9 cellular contexts compared by ENCODE assay signal in the genomic region with DNA sequence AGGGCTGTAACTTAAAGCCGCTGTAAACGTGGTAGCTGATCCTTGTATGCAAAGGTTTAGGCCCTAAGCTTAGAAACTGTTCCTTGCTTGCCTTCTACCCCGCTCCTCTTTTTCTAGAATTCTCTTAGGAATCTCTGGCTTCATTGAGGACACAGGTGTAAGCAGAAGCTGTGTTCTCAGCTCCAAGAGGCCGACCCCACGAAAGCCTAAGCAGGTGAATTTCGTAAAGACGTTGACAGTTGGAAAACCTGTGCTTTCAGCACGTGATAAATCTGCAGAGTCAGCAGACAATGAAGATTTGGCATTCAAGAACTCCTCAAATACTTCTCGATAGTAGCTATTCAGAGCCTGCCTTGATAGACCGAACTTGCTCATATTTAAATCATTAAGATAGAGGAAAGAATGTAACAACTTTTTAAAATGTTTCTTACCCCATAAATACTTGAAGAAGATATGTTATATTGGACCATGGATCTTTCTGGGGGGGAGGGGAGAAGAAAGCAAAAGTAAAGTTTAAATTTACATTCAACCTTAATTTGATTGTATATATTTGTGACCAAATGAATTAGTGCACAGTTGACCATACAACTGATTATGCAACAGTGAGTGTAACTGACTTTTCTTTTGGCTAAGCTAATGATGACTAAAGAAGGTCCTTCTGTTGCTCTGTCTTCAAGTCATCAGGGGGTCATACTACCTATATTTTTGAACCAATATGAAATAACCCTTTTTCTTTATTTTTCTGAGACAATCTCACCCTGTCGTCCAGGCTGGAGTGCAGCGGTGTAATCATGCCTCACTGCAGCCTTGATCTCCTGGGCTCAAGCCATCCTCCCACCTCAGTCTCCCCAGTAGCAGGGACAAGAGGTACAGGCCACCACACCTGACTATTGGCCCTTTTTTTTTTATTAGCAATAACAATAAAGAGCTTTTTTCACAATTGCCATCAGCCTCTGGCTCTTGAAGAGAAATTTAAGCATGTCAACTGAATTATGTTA. TPM values are rescaled to one million over a fixed set of nuclear protein-coding genes. Genes with fewer than 3 reads are reported as not detected.
DNase-seq lines count a peak whose midpoint lies in the region; ATAC-seq, FAIRE-seq and TF ChIP-seq lines count a peak whose summit lies in the region.
"Had no signal": no experiment of that assay in that cellular context is flagged by ENCODE, and none has a peak within 500 bp of the region (broad histone marks: within the 10 kb centered on the region; RNA-seq: fewer than 3 reads in every experiment).

No MANE protein-coding gene starts in this region.

- WGBS in GM12878 (ENCODE audit: insufficient coverage, insufficient replicate concordance, low lambda C conversion rate, missing lambda C conversion rate): 9% methylated on average over 11 of the region's 12 CpGs

- no peaks in the 10 kb centered on the region for H3K9me3 ChIP-seq in MM.1S (replicated peaks; ENCODE audit: insufficient read depth, low read length)
- H3K9me3 ChIP-seq in GM12878 (replicated peaks; ENCODE audit: control insufficient read depth, insufficient read depth, low read length): no peaks in the 10 kb centered on the region
- no peaks in the 10 kb centered on the region for H3K9me3 ChIP-seq in uterus

- peaks cover 19% of the 10 kb centered on the region; the same call in 1 of the 2 replicates for H3F3A ChIP-seq in MM.1S (ENCODE audit: insufficient read depth, low read length)

- peak overlapping the region; percentile 95 for H3K27ac Mint-ChIP-seq in memory B cell

- H3K36me3 ChIP-seq in MM.1S (replicated peaks; ENCODE audit: insufficient read depth, low read length): no peaks in the 10 kb centered on the region
- no peaks in the 10 kb centered on the region for H3K36me3 ChIP-seq in GM12878 (ENCODE audit: control insufficient read depth in 2 of 2, insufficient read depth in 2 of 2, low read length in 1 of 2)
- H3K36me3 ChIP-seq in uterus: no peaks in the 10 kb centered on the region

- H3K4me3 ChIP-seq in MM.1S (ENCODE audit: low read length): peak overlapping the region; percentile 62
- H3K4me3 ChIP-seq in GM12878: peak overlapping the region; percentile 82
- peak overlapping the region; percentile 71 to 86 for H3K4me3 ChIP-seq in uterus

- H3K4me3 Mint-ChIP-seq in memory B cell: peak overlapping the region; percentile 100

- TSS peak; percentile 89 for BruUV-seq in GM12878 (replicated peaks; lab: Mats Ljungman, UMichigan)

- no peaks in the 10 kb centered on the region for H3K27me3 Mint-ChIP-seq in memory B cell

- H4K20me1 ChIP-seq in MM.1S (ENCODE audit: insufficient read depth, low read length) (peaks cover 24% of the 10 kb centered on the region), GM12878 (ENCODE audit: control insufficient read depth, insufficient read depth) (no peaks in the 10 kb centered on the region)

- CTCF ChIA-PET in GM12878 (lab: Yijun Ruan, JAX): interaction anchor here (0.9 to 7.9 kb wide), 8 partner anchors 28 to 372 kb away, joined by 3 to 74 read pairs (median 6); no protein-coding TSS in a partner anchor

- TF ChIP-seq CTCF in MM.1S (IDR thresholded peaks at IDR 0.05; ENCODE audit: low read length) (no peak), GM12878 (IDR thresholded peaks at IDR 0.05 in 2 of 3, conservative IDR thresholded peaks at IDR 0.05 in 1 of 3; ENCODE audit: control insufficient read depth in 2 of 3, extremely low read depth in 1 of 3, insufficient read depth in 1 of 3, low read depth in 3 of 3, low read length in 3 of 3) (no peak), uterus (IDR thresholded peaks at IDR 0.05) (no peak)

- H3K4me1 Mint-ChIP-seq in memory B cell: peaks cover 42% of the 10 kb centered on the region

- TF ChIP-seq POLR2A in GM12878 (IDR thresholded peaks at IDR 0.05; ENCODE audit: low read depth, low read length): no peak
- TF ChIP-seq POLR2A in uterus (IDR thresholded peaks at IDR 0.05): no peak

- intact Hi-C loops in GM12878 (cut with micrococcal nuclease; ENCODE audit: unreplicated experiment) (loop anchor here (5.0 kb wide), 1 partner anchor 78 kb away; a partner anchor contains a TSS), uterus (cut with DNase I; ENCODE audit: low total_unique reads) (no loop called here)

- H3K27ac ChIP-seq in MM.1S (ENCODE audit: low read length) (peak overlapping the region; percentile 89), GM12878 (ENCODE audit: control insufficient read depth, insufficient read depth) (peak overlapping the region; percentile 97), uterus (peak overlapping the region; percentile 82 to 99)

- peaks cover 19% of the 10 kb centered on the region for H3K4me1 ChIP-seq in MM.1S (ENCODE audit: low read length)
- H3K4me1 ChIP-seq in GM12878 (ENCODE audit: control insufficient read depth, insufficient read depth, low read length): peaks cover 50% of the 10 kb centered on the region
- peaks cover 5 to 12% of the 10 kb centered on the region in 2 donors for H3K4me1 ChIP-seq in uterus

- SMC1A ChIA-PET in GM12878 (lab: Charles Lee; ENCODE audit: uncharacterized antibody, unreplicated experiment): interaction anchor here (0.7 to 3.4 kb wide), 16 partner anchors 9 to 160 kb away, joined by 3 to 21 read pairs (median 4); no protein-coding TSS in a partner anchor

- no peaks in the 10 kb centered on the region for H3K27me3 ChIP-seq in MM.1S (replicated peaks; ENCODE audit: insufficient read depth, low read length)
- H3K27me3 ChIP-seq in GM12878 (replicated peaks in 1 of 2; ENCODE audit: control insufficient read depth in 2 of 2, insufficient read depth in 2 of 2, low read length in 1 of 2): no peaks in the 10 kb centered on the region
- no peaks in the 10 kb centered on the region for H3K27me3 ChIP-seq in uterus

- H3K9me3 Mint-ChIP-seq in memory B cell: no peaks in the 10 kb centered on the region

- peaks cover 4% of the 10 kb centered on the region for H3K36me3 Mint-ChIP-seq in memory B cell

- no peak for TF ChIP-seq RAD21 in GM12878 (IDR thresholded peaks at IDR 0.05; ENCODE audit: insufficient read depth, low read depth, low read length)

- in situ Hi-C loops in GM12878 (cut with MboI): no loop called here

- DNase-seq in DMS 273 (lab: John Stamatoyannopoulos, UW; ENCODE audit: unreplicated experiment) (peak; percentile 53), DMS 273 treated with DMSO at 0.1 percent for 48 hours (lab: John Stamatoyannopoulos, UW) (no peak), MM.1S (peak; percentile 62), GM12878 (ENCODE audit: low read depth, low spot score) (no peak), memory B cell (ENCODE audit: low spot score in 2 of 2) (no peak), uterus (no peak), NCI-H226 (no peak), SKM-1 (lab: John Stamatoyannopoulos, UW; ENCODE audit: unreplicated experiment) (no peak)

- RAD21 ChIA-PET in GM12878 (lab: Charles Lee; ENCODE audit: unreplicated experiment): interaction anchor here (0.7 to 12.5 kb wide), 9 partner anchors 29 to 276 kb away, joined by 3 to 183 read pairs (median 5); a partner anchor contains a TSS

- H3K9me2 ChIP-seq in MM.1S (replicated peaks; ENCODE audit: insufficient read depth, low read length): no peaks in the 10 kb centered on the region

- POLR2A ChIA-PET in GM12878 (lab: Charles Lee): interaction anchor here (0.6 to 4.6 kb wide), 16 partner anchors 16 to 454 kb away, joined by 3 to 46 read pairs (median 4); a partner anchor contains a TSS

- ATAC-seq in GM12878: no peak
- no peak for ATAC-seq in memory B cell (ENCODE audit: low read depth)

- H2AFZ ChIP-seq in MM.1S (ENCODE audit: low read length): peak overlapping the region; percentile 32; the same call in 1 of the 2 replicates
- H2AFZ ChIP-seq in GM12878 (ENCODE audit: control insufficient read depth, low read depth, low read length): peak overlapping the region; percentile 80

- H3K4me2 ChIP-seq in MM.1S (ENCODE audit: low read depth, low read length) (peak overlapping the region; percentile 72), GM12878 (ENCODE audit: control insufficient read depth, insufficient read depth) (peak overlapping the region; percentile 90)

- TF ChIP-seq EP300 in GM12878 (IDR thresholded peaks at IDR 0.05; ENCODE audit: borderline replicate concordance in 1 of 2, control insufficient read depth in 1 of 2, low read depth in 2 of 2, low read length in 2 of 2): no peak

- FAIRE-seq in GM12878 (lab: Jason Lieb, UNC): no peak
- FAIRE-seq: A204.1 had no signal

- peak overlapping the region; percentile 98 for H3K9ac ChIP-seq in MM.1S (ENCODE audit: low read length)
- peak overlapping the region; percentile 93 for H3K9ac ChIP-seq in GM12878 (ENCODE audit: control insufficient read depth, insufficient read depth, low read length)

- peaks cover 38% of the 10 kb centered on the region for H3K79me2 ChIP-seq in MM.1S (ENCODE audit: low read length)
- H3K79me2 ChIP-seq in GM12878 (ENCODE audit: control insufficient read depth, insufficient read depth, low read length): peaks cover 56% of the 10 kb centered on the region

TF ChIP-seq in GM12878, 131 proteins besides CTCF, POLR2A, EP300 and RAD21 (continues in another document):
- TF ChIP-seq POU2F2 (IDR thresholded peaks at IDR 0.05; ENCODE audit: borderline replicate concordance, low read depth, low read length): 0 out of 3 replicates have a peak, but pooled peaks have one; percentile 2

RNA-seq across cellular contexts. Expression of a gene that starts 1.2 kb away (rescaled TPM):
- total RNA-seq in GM12878 (2013; cell fraction: nucleolus; rRNA removed): 115 and 118 TPM in 2 replicates
- total RNA-seq in GM12878 (2014; rRNA removed) (376 and 409 TPM in 2 replicates), GM12878 (2014; rRNA removed; fragmentation: Illumina TruSeq; extraction: Trizol) (384 and 395 TPM in 2 replicates), GM12878 (2021) (261 and 262 TPM in 2 replicates), uterus (100 to 1,000 TPM in 3 of 4 donors, 10 to 100 TPM in 1; 91.7 to 420 (median 185) TPM)
- polyA plus RNA-seq in GM12878 (2011; ENCODE audit: low read depth): 170 TPM
- polyA plus RNA-seq in GM12878 (2011; rRNA removed) (278 and 498 TPM in 2 replicates), GM12878 (2014; fragmentation: Illumina TruSeq; extraction: Trizol) (334 and 406 TPM in 2 replicates), GM12878 (2014; fragmentation: Nextera tagmentation; extraction: Ambion mirVana) (100 to 1,000 TPM; 264 to 334 TPM), GM12878 (2014; rRNA removed) (233 and 268 TPM in 2 replicates), GM12878 (2016; fragmentation: Nextera tagmentation; extraction: Ambion mirVana) (100 to 1,000 TPM; 264 to 275 TPM)
- polyA plus RNA-seq in GM12878 (2011; cell fraction: cytosol; rRNA removed): 192 and 220 TPM in 2 replicates
- 89.3 and 133 TPM in 2 replicates for polyA plus RNA-seq in GM12878 (2011; cell fraction: nucleus; rRNA removed)
- 197 and 223 TPM in 2 replicates for polyA plus RNA-seq in GM12878 (2012)
- polyA minus RNA-seq in GM12878 (2011; rRNA and poly(A)+ RNA removed): 242 and 246 TPM in 2 replicates
- 185 and 211 TPM in 2 replicates for polyA minus RNA-seq in GM12878 (2011; cell fraction: cytosol; rRNA and poly(A)+ RNA removed)
- polyA minus RNA-seq in GM12878 (2011; cell fraction: nucleus; rRNA and poly(A)+ RNA removed): 48.5 and 83.2 TPM in 2 replicates

Comparison
In these comparisons a context has a peak if more than half of its experiments do, and no peak if none do; other contexts are left out.
1. DNase-seq: peak in DMS 273 (single experiment) and MM.1S (single experiment); none in DMS 273 treated with DMSO at 0.1 percent for 48 hours (single experiment), GM12878 (single experiment), memory B cell (0 of 2), uterus (0 of 2), NCI-H226 (single experiment) and SKM-1 (single experiment).
2. Peak in every context shown above with its lines, with median percentiles within 50 percentile points of each other: H3K27ac ChIP-seq and H3K4me3 ChIP-seq.